Comparison of ENCODE assay signal across 29 cellular contexts in genomic region chr4:24884925-24885324, GRCh38. TPM values are rescaled to one million over a fixed set of nuclear protein-coding genes. Genes with fewer than 3 reads are reported as not detected.
"Had no signal": no experiment of that assay in that cellular context is flagged by ENCODE, and none has a peak within 500 bp of the region (broad histone marks: within the 10 kb centered on the region; RNA-seq: fewer than 3 reads in every experiment).

No MANE protein-coding gene starts in this region.

- H3K27me3 Mint-ChIP-seq: activated naive CD8-positive, alpha-beta T cell had no signal

- H3K27ac Mint-ChIP-seq: activated naive CD8-positive, alpha-beta T cell; naive thymus-derived CD8-positive, alpha-beta T cell; stimulated activated naive B cell treated with anti-CD40 and anti-IgM and Interleukin-4, amounts not matched to agents 10 μg/mL and 1 μg/mL and 100 μg/mL, for 72 hours; T-helper 2 cell treated with Interferon-gamma antibody and Interleukin-4, amounts not matched to agents 5 μg/mL and 100 μg/mL, for 36 hours had no signal

- H3K4me1 ChIP-seq: colonic mucosa, left lung, lower lobe of right lung, suprapubic skin had no signal

- H3K27me3 ChIP-seq: cardiac muscle cell, colonic mucosa, left lung, neutrophil, suprapubic skin, tibial nerve had no signal

- H3K4me1 Mint-ChIP-seq: naive thymus-derived CD8-positive, alpha-beta T cell; stimulated activated naive B cell treated with anti-CD40 and anti-IgM and Interleukin-4, amounts not matched to agents 10 μg/mL and 1 μg/mL and 100 μg/mL, for 72 hours had no signal

- H3K36me3 ChIP-seq: cardiac muscle cell, colonic mucosa, left lung, lower lobe of right lung, neutrophil, suprapubic skin, tibial nerve had no signal

- H3K9me3 Mint-ChIP-seq: naive thymus-derived CD8-positive, alpha-beta T cell; T-helper 2 cell treated with Interferon-gamma antibody and Interleukin-4, amounts not matched to agents 5 μg/mL and 100 μg/mL, for 36 hours had no signal

- H3K27ac ChIP-seq: cardiac muscle cell, colonic mucosa, epithelial cell of prostate, left lung, lower lobe of right lung, neutrophil, suprapubic skin had no signal

- H3K4me3 Mint-ChIP-seq: activated naive CD8-positive, alpha-beta T cell; naive thymus-derived CD8-positive, alpha-beta T cell; stimulated activated naive B cell treated with anti-CD40 and anti-IgM and Interleukin-4, amounts not matched to agents 10 μg/mL and 1 μg/mL and 100 μg/mL, for 72 hours; T-helper 2 cell treated with Interferon-gamma antibody and Interleukin-4, amounts not matched to agents 5 μg/mL and 100 μg/mL, for 36 hours had no signal

- ATAC-seq: left lung; lower lobe of right lung; naive thymus-derived CD8-positive, alpha-beta T cell; stimulated activated naive B cell treated with anti-CD40 and anti-IgM and Interleukin-4, amounts not matched to agents 10 μg/mL and 1 μg/mL and 100 μg/mL, for 72 hours had no signal

- FAIRE-seq: endometrium, frontal cortex, kidney had no signal

- H3K9me3 ChIP-seq: colonic mucosa, left lung, lower lobe of right lung, neutrophil, suprapubic skin, tibial nerve had no signal

- H3K36me3 Mint-ChIP-seq: activated naive CD8-positive, alpha-beta T cell; naive thymus-derived CD8-positive, alpha-beta T cell; stimulated activated naive B cell treated with anti-CD40 and anti-IgM and Interleukin-4, amounts not matched to agents 10 μg/mL and 1 μg/mL and 100 μg/mL, for 72 hours had no signal

- DNase-seq: activated CD4-positive, alpha-beta T cell treated with anti-CD3 and anti-CD28 coated beads for 4 hours; activated CD4-positive, alpha-beta T cell treated with anti-CD3 and anti-CD28 coated beads, Interleukin-2, amount 50 U/mL, for 4 hours; activated effector memory CD4-positive, alpha-beta T cell treated with Interleukin-2 at 50 U/mL for 16 hours; activated naive CD4-positive, alpha-beta T cell treated with Interleukin-2 at 50 U/mL for 16 hours; activated T-cell treated with anti-CD3 and anti-CD28 coated beads for 4 hours; cerebellar nuclear complex; colonic mucosa; effector CD8-positive, alpha-beta T cell; glutamatergic neuron; kidney; left lung; lower lobe of right lung; mesenchymal stem cell; naive thymus-derived CD8-positive, alpha-beta T cell; stimulated activated CD4-positive, alpha-beta T cell treated with anti-CD3 and anti-CD28 coated beads, Interleukin-1b, Interleukin-23, amount 100 ng/mL, for 48 hours; stimulated activated CD4-positive, alpha-beta T cell treated with anti-CD3 and anti-CD28 coated beads, Interleukin-4, amount 100 ng/mL, for 4 hours; stimulated activated CD8-positive, alpha-beta memory T cell treated with anti-CD3 and anti-CD28 coated beads, Interleukin-4, amount 100 ng/mL, for 48 hours; stimulated activated naive B cell treated with anti-CD40 and anti-IgM and Interleukin-4, amounts not matched to agents 10 μg/mL and 1 μg/mL and 100 μg/mL, for 72 hours; T-helper 1 cell had no signal

- H3K4me3 ChIP-seq: cardiac muscle cell, colonic mucosa, left lung, lower lobe of right lung, smooth muscle cell, suprapubic skin, tibial nerve had no signal

- H3K4me2 ChIP-seq: smooth muscle cell had no signal

RNA-seq across cellular contexts. Expression of gene CCDC149, which starts 27.9 kb away (rescaled TPM):
- polyA plus RNA-seq: naive thymus-derived CD8-positive, alpha-beta T cell had no signal
